24 cellular contexts compared by ENCODE assay signal in the genomic region with DNA sequence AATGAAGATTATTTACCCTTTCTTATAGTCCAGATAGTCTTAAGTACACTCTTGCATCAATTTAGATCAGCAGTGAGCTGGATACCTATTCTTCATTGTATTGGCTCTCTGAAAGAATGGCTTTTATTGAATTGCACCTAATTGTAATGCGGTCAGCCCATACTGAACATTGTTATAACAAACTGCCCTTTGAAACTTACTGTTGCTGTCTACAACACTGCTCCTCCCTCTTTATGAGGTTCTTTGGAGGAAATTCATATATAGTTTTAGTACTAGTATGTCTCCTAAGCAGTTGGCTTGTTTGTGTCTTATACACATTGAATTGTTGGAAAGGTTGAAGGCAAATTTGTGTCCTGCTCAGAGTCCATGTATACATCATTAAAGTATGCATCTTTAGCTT.
"Had no signal": no experiment of that assay in that cellular context is flagged by ENCODE, and none has a peak within 500 bp of the region (broad histone marks: within the 10 kb centered on the region; RNA-seq: fewer than 3 reads in every experiment).

No MANE protein-coding gene starts in this region.

- FAIRE-seq: pancreas, small intestine had no signal

- H3K9me3 ChIP-seq: neutrophil, pancreas, psoas muscle, right lobe of liver, sigmoid colon, stomach, thoracic aorta, thyroid gland, tibial nerve, upper lobe of right lung, uterus had no signal

- H3K36me3 ChIP-seq: neutrophil, pancreas, right lobe of liver, sigmoid colon, stomach, thoracic aorta, thyroid gland, tibial nerve, upper lobe of right lung had no signal

- H3K27me3 ChIP-seq: neutrophil, pancreas, right lobe of liver, sigmoid colon, stomach, thyroid gland, tibial nerve, upper lobe of right lung, uterus had no signal

- ATAC-seq: naive thymus-derived CD8-positive, alpha-beta T cell; natural killer cell treated with Interleukin-12 subunit alpha and Interleukin-12 subunit beta and Interleukin-15 and Interleukin-18, amount 100 ng/mL, for 72 hours; pancreas; psoas muscle; right cardiac atrium; right lobe of liver; stimulated activated effector memory CD8-positive, alpha-beta T cell treated with anti-CD3 and anti-CD28 coated beads, Interleukin-12 subunit alpha, Interleukin-12 subunit beta, amount 100 ng/mL, for 72 hours; stimulated activated naive B cell treated with anti-CD40 and anti-IgM and Interleukin-4, amounts not matched to agents 10 μg/mL and 1 μg/mL and 100 μg/mL, for 72 hours; upper lobe of right lung had no signal

- H3K4me3 ChIP-seq: pancreas, psoas muscle, right lobe of liver, sigmoid colon, stomach, thoracic aorta, thyroid gland, tibial nerve, upper lobe of right lung, uterus had no signal

- H3K27ac ChIP-seq: neutrophil, pancreas, psoas muscle, right lobe of liver, sigmoid colon, stomach, thoracic aorta, thyroid gland, tibial nerve, upper lobe of right lung, uterus had no signal

- DNase-seq: naive B cell; naive thymus-derived CD8-positive, alpha-beta T cell; nephron progenitor cell; nucleus accumbens; pancreas; posterior cingulate gyrus; psoas muscle; right cardiac atrium; right lobe of liver; sigmoid colon; small intestine; stimulated activated CD4-positive, alpha-beta T cell treated with anti-CD3 and anti-CD28 coated beads, Interleukin-1b, Interleukin-23, amount 100 ng/mL, for 48 hours; stimulated activated CD4-positive, alpha-beta T cell treated with anti-CD3 and anti-CD28 coated beads, Interleukin-4, amount 100 ng/mL, for 1 hour; stimulated activated naive B cell treated with anti-CD40 and anti-IgM and Interleukin-4, amounts not matched to agents 10 μg/mL and 1 μg/mL and 100 μg/mL, for 72 hours; stimulated activated naive CD4-positive, alpha-beta T cell treated with Interleukin-2 at 50 U/mL for 16 hours; stomach; thyroid gland; upper lobe of right lung; uterus had no signal

- H3K4me1 ChIP-seq: pancreas, right lobe of liver, sigmoid colon, stomach, thyroid gland, tibial nerve, upper lobe of right lung had no signal
